ENCODE assay signal across 19 cellular contexts in the genomic region with DNA sequence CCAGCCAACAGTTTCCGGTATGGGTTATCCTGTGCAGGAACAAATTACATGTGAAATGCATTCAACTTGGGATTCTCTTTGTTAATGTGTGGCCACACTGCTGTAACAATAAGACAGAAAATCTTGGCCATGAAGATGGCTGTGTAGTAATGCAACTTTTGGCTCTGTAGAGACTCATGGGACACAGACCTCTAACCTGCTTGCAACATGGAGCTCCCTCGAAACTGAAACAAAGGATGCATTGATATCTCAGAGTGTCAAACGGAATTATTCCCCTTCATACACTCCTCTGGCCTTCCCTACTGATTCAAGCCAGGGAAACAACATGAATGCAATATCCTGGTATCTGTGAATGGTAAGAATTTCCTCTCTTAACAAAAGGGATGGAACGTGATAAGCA.
DNase-seq lines count a peak whose midpoint lies in the region; ATAC-seq and TF ChIP-seq lines count a peak whose summit lies in the region.
"Had no signal": no experiment of that assay in that cellular context is flagged by ENCODE, and none has a peak within 500 bp of the region (broad histone marks: within the 10 kb centered on the region; RNA-seq: fewer than 3 reads in every experiment).

No MANE protein-coding gene starts in this region.

- no peaks in the 10 kb centered on the region for H3K27me3 Mint-ChIP-seq in natural killer cell (ENCODE audit: low read depth in 2 of 2)
- H3K27me3 Mint-ChIP-seq: CD8-positive, alpha-beta memory T cell had no signal

- no peaks in the 10 kb centered on the region for H3K36me3 ChIP-seq in testis (ENCODE audit: low read depth, missing control alignments)

- H3K27ac ChIP-seq in right cardiac atrium (ENCODE audit: low read length) (no peak overlapping the region), testis (no peak overlapping the region)
- H3K27ac ChIP-seq: BLaER1, RWPE1 had no signal

- H3K4me1 ChIP-seq in right cardiac atrium (ENCODE audit: control insufficient read depth, insufficient read depth, low read length) (peaks cover 1% of the 10 kb centered on the region), testis (no peaks in the 10 kb centered on the region)
- H3K4me1 ChIP-seq: BLaER1 had no signal

- no peaks in the 10 kb centered on the region for H3K4me1 Mint-ChIP-seq in natural killer cell
- H3K4me1 Mint-ChIP-seq: CD8-positive, alpha-beta memory T cell had no signal

- peaks cover 6 to 12% of the 10 kb centered on the region in 2 donors for H3K9me3 Mint-ChIP-seq in natural killer cell

- no peak overlapping the region for H3K4me3 Mint-ChIP-seq in natural killer cell
- H3K4me3 Mint-ChIP-seq: CD8-positive, alpha-beta memory T cell had no signal

- H3K27me3 ChIP-seq in right cardiac atrium (ENCODE audit: control insufficient read depth, insufficient read depth): no peaks in the 10 kb centered on the region
- H3K27me3 ChIP-seq in testis: no peaks in the 10 kb centered on the region
- H3K27me3 ChIP-seq: BLaER1 had no signal

- POLR2A ChIA-PET in GM10248 (lab: Yijun Ruan, JAX): no interaction called here

- intact Hi-C loops in right cardiac atrium (cut with DNase I) (no loop called here), testis (cut with DNase I; ENCODE audit: low total_unique reads) (no loop called here), natural killer cell (cut with micrococcal nuclease) (no loop called here)

- H3K27ac Mint-ChIP-seq in natural killer cell: no peak overlapping the region
- H3K27ac Mint-ChIP-seq: CD8-positive, alpha-beta memory T cell had no signal

- CTCF ChIA-PET in GM10248 (lab: Yijun Ruan, JAX): interaction anchor here (2.6 kb wide), 1 partner anchor 10 kb away, joined by 10 read pairs; no protein-coding TSS in a partner anchor

- TF ChIP-seq CTCF in fibroblast of mammary gland (conservative IDR thresholded peaks at IDR 0.05; ENCODE audit: control insufficient read depth, insufficient read depth, low read depth, low read length) (no peak), testis (IDR thresholded peaks at IDR 0.05) (no peak), natural killer cell (IDR thresholded peaks at IDR 0.05) (no peak), GM10248 (IDR thresholded peaks at IDR 0.05; ENCODE audit: control extremely low read depth, extremely low read depth, low read depth, missing control alignments) (no peak)

- peak; percentile 82 to 87 for ATAC-seq in right cardiac atrium
- no peak for ATAC-seq in GM21529 (IDR thresholded peaks at IDR 0.05; ENCODE audit: unreplicated experiment)
- no peak for ATAC-seq in natural killer cell

- TF ChIP-seq POLR2A in testis (IDR thresholded peaks at IDR 0.05): no peak

- no peaks in the 10 kb centered on the region for H3K36me3 Mint-ChIP-seq in natural killer cell
- H3K36me3 Mint-ChIP-seq: CD8-positive, alpha-beta memory T cell had no signal

- WGBS in right cardiac atrium: 26% methylated on average over 4 of the region's 4 CpGs
- 34 to 42% methylated on average over 4 of the region's 4 CpGs for WGBS in testis, 2 donors

- H3K9me3 ChIP-seq in right cardiac atrium (ENCODE audit: control insufficient read depth, low read length) (no peaks in the 10 kb centered on the region), testis (no peaks in the 10 kb centered on the region)
- H3K9me3 ChIP-seq: BLaER1 had no signal

- DNase-seq in NCI-H748 (lab: John Stamatoyannopoulos, UW; ENCODE audit: unreplicated experiment) (peak; percentile 21), NCI-H748 treated with DMSO at 0.1 percent for 48 hours (lab: John Stamatoyannopoulos, UW) (no peak), fibroblast of mammary gland (ENCODE audit: low read depth) (peak; percentile 30), right cardiac atrium (peak in 1 of 3 donors; percentile 16), testis (peak; percentile 17), natural killer cell (no peak), GM10248 (ENCODE audit: extremely low spot score) (no peak)
- DNase-seq: 8988T; CD8-positive, alpha-beta memory T cell; DMS 273 treated with DMSO at 0.1 percent for 48 hours; H7; Karpas-422; NCI-H1105 treated with DMSO at 0.1 percent for 48 hours; NCI-H2029; NCI-H510A treated with DMSO at 0.1 percent for 48 hours; NK-92 treated with Interleukin-12 subunit alpha and Interleukin-12 subunit beta, amount 100 ng/mL, for 24 hours had no signal

- no peak overlapping the region for H3K4me3 ChIP-seq in fibroblast of mammary gland (ENCODE audit: control insufficient read depth, low read depth, low read length)
- no peak overlapping the region for H3K4me3 ChIP-seq in right cardiac atrium (ENCODE audit: low read length)
- H3K4me3 ChIP-seq in testis: no peak overlapping the region
- H3K4me3 ChIP-seq: BLaER1 had no signal

Comparison
In these comparisons a context has a peak if more than half of its experiments do, and no peak if none do; other contexts are left out.
1. DNase-seq: peak in NCI-H748 (single experiment), fibroblast of mammary gland (single experiment) and testis (single experiment); none in NCI-H748 treated with DMSO at 0.1 percent for 48 hours (single experiment), natural killer cell (single experiment) and GM10248 (single experiment).
2. ATAC-seq: peak in right cardiac atrium (2 of 2); none in GM21529 (single experiment) and natural killer cell (0 of 3).